19 cellular contexts compared by ENCODE assay signal in the genomic region with DNA sequence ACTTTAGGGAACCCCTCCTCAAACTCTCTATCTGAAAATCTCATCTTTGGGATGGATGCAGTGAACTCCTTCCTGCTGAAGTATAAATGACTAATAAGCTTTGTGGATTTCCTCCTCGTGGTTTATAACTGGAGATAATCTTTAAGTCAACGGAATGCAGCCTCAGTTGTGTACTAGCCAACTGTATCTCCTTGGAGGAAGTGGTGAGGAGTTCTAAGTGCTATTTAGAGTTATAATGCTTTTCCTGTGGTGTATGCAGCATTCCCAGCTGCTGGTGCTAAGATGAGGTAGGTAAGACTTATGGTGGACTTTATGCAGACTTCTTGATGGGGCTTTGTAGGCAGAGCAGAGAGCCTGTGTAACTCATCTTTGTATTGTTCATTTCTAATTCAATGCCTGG.
DNase-seq lines count a peak whose midpoint lies in the region; ATAC-seq lines count a peak whose summit lies in the region.
"Had no signal": no experiment of that assay in that cellular context is flagged by ENCODE, and none has a peak within 500 bp of the region (broad histone marks: within the 10 kb centered on the region; RNA-seq: fewer than 3 reads in every experiment).

No MANE protein-coding gene starts in this region.

- peaks cover 69% of the 10 kb centered on the region for H3K4me1 ChIP-seq in BLaER1
- no peaks in the 10 kb centered on the region for H3K4me1 ChIP-seq in right cardiac atrium (ENCODE audit: control insufficient read depth, insufficient read depth, low read length)
- H3K4me1 ChIP-seq: gastroesophageal sphincter, tibial artery had no signal

- peak; percentile 39 for ATAC-seq in HG02642 (IDR thresholded peaks at IDR 0.05; ENCODE audit: poor library complexity, unreplicated experiment)
- ATAC-seq in right cardiac atrium = no peak
- ATAC-seq in HG03045 (IDR thresholded peaks at IDR 0.05; ENCODE audit: unreplicated experiment) = no peak
- ATAC-seq: gastroesophageal sphincter had no signal

- H3K27me3 ChIP-seq in BLaER1 (no peaks in the 10 kb centered on the region), right cardiac atrium (ENCODE audit: control insufficient read depth, insufficient read depth) (no peaks in the 10 kb centered on the region)
- H3K27me3 ChIP-seq: gastroesophageal sphincter, tibial artery had no signal

- 57% methylated on average over 2 of the region's 2 CpGs for WGBS in right cardiac atrium

- intact Hi-C loops in right cardiac atrium (cut with DNase I) = no loop called here

- H4K20me1 ChIP-seq in BLaER1 = no peaks in the 10 kb centered on the region

- no peaks in the 10 kb centered on the region for H3K36me3 ChIP-seq in BLaER1
- H3K36me3 ChIP-seq: gastroesophageal sphincter, tibial artery had no signal

- DNase-seq in NOMO-1 treated with DMSO at 0.1 percent for 48 hours (lab: John Stamatoyannopoulos, UW; ENCODE audit: unreplicated experiment) = peak; percentile 61
- DNase-seq in glomerular visceral epithelial cell (ENCODE audit: extremely low spot score) = peak; percentile 11
- DNase-seq in T1000 (lab: John Stamatoyannopoulos, UW) = no peak
- DNase-seq in right cardiac atrium = no peak
- DNase-seq in SW 1271 (lab: John Stamatoyannopoulos, UW) = no peak
- DNase-seq: activated naive CD8-positive, alpha-beta T cell treated with anti-CD3 and anti-CD28 coated beads for 36 hours; activated T-cell treated with anti-CD3 and anti-CD28 coated beads, Interleukin-2, amount 50 U/mL, for 24 hours; AML-193; mesendoderm; NCI-H2107; NCI-H774; SHP77; stimulated activated CD4-positive, alpha-beta T cell treated with anti-CD3 and anti-CD28 coated beads, Interleukin-4, amount 100 ng/mL, for 4 hours; tibial artery had no signal

- no peak overlapping the region for H3K9ac ChIP-seq in BLaER1

- no peaks in the 10 kb centered on the region for H3K9me3 ChIP-seq in BLaER1
- H3K9me3 ChIP-seq in right cardiac atrium (ENCODE audit: control insufficient read depth, low read length) = no peaks in the 10 kb centered on the region
- H3K9me3 ChIP-seq: gastroesophageal sphincter, tibial artery had no signal

- H3K27ac ChIP-seq in BLaER1 = peak overlapping the region; percentile 46; the same call in 1 of the 2 replicates
- H3K27ac ChIP-seq in right cardiac atrium (ENCODE audit: low read length) = no peak overlapping the region
- H3K27ac ChIP-seq: gastroesophageal sphincter, HL-60, tibial artery had no signal

- H3K4me3 ChIP-seq in BLaER1 (peak overlapping the region; percentile 43), right cardiac atrium (ENCODE audit: low read length) (no peak overlapping the region)
- H3K4me3 ChIP-seq: gastroesophageal sphincter, tibial artery had no signal

- H3K4me2 ChIP-seq in BLaER1 = peak overlapping the region; percentile 84

Comparison
In these comparisons a context has a peak if more than half of its experiments do, and no peak if none do; other contexts are left out.
1. DNase-seq: peak in NOMO-1 treated with DMSO at 0.1 percent for 48 hours (single experiment) and glomerular visceral epithelial cell (single experiment); none in T1000 (single experiment), right cardiac atrium (0 of 3) and SW 1271 (0 of 2).